ENCODE assay signal across 27 cellular contexts in the genomic region with DNA sequence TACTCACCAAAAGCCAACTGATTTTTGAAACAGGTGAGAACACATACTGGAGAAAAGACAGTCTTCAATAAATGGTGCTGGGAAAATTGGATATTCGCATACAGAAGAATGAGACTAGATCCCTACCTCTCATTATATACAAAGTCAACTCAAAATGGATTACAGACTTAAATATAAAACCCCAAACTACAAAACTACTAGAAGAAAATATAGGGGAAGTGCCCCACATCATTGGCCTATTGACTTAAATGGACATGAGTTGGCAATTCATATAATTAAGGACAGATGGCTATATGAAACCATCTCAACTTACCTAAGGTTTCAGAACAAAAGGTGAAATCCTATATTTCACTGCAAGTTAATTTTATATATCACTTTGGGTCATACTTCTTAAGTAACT.
"Had no signal": no experiment of that assay in that cellular context is flagged by ENCODE, and none has a peak within 500 bp of the region (broad histone marks: within the 10 kb centered on the region; RNA-seq: fewer than 3 reads in every experiment).

No MANE protein-coding gene starts in this region.

- H3K9me3 ChIP-seq: suprapubic skin, testis, thoracic aorta, thyroid gland, tibial artery, tibial nerve, transverse colon, upper lobe of left lung, upper lobe of right lung, uterus, vagina had no signal

- DNase-seq: stimulated activated CD4-positive, alpha-beta T cell treated with anti-CD3 and anti-CD28 coated beads, Interleukin-2, amount 100 ng/mL, for 48 hours; stimulated activated CD4-positive, alpha-beta T cell treated with anti-CD3 and anti-CD28 coated beads, Interleukin-4, amount 100 ng/mL, for 1 hour; stimulated activated CD4-positive, alpha-beta T cell treated with anti-CD3 and anti-CD28 coated beads, Interleukin-4, amount 100 ng/mL, for 24 hours; stimulated activated CD4-positive, alpha-beta T cell treated with anti-CD3 and anti-CD28 coated beads, Interleukin-4, amount 100 ng/mL, for 4 hours; stimulated activated CD8-positive, alpha-beta memory T cell treated with anti-CD3 and anti-CD28 coated beads, Interleukin-4, amount 100 ng/mL, for 48 hours; stimulated activated naive B cell treated with anti-CD40 and anti-IgM and Interleukin-4, amounts not matched to agents 10 μg/mL and 1 μg/mL and 100 μg/mL, for 72 hours; stimulated activated naive CD4-positive, alpha-beta T cell; stimulated activated naive CD4-positive, alpha-beta T cell treated with Interleukin-2 at 50 U/mL for 16 hours; stimulated activated naive CD8-positive, alpha-beta T cell treated with anti-CD3 and anti-CD28 coated beads, Interleukin-15, amount 100 ng/mL, for 72 hours; stimulated activated naive CD8-positive, alpha-beta T cell treated with anti-CD3 and anti-CD28 coated beads, Interleukin-15, Interleukin-2, amounts not matched to agents 100 U/mL and 50 U/mL, for 24 hours; stomach; substantia nigra; testis; thyroid gland; tibial artery; transverse colon; trophoblast cell; upper lobe of left lung; upper lobe of right lung; uterus had no signal

- ATAC-seq: stimulated activated effector memory CD8-positive, alpha-beta T cell treated with anti-CD3 and anti-CD28 coated beads, Interleukin-12 subunit alpha, Interleukin-12 subunit beta, amount 100 ng/mL, for 72 hours; stimulated activated memory B cell treated with anti-CD40 and anti-IgM and Interleukin-4, amounts not matched to agents 10 μg/mL and 1 μg/mL and 100 μg/mL, for 72 hours; stimulated activated naive B cell treated with anti-CD40 and anti-IgM and Interleukin-4, amounts not matched to agents 10 μg/mL and 1 μg/mL and 100 μg/mL, for 72 hours; stimulated activated naive CD8-positive, alpha-beta T cell treated with anti-CD3 and anti-CD28 coated beads, Interleukin-15, amount 100 ng/mL, for 72 hours; stimulated activated naive CD8-positive, alpha-beta T cell treated with anti-CD3 and anti-CD28 coated beads, Interleukin-15, Interleukin-2, amounts not matched to agents 100 U/mL and 50 U/mL, for 24 hours; upper lobe of right lung had no signal

- H3K27ac ChIP-seq: stomach, suprapubic skin, testis, thoracic aorta, thyroid gland, tibial artery, tibial nerve, transverse colon, upper lobe of left lung, upper lobe of right lung, uterus, vagina had no signal

- H3K4me1 ChIP-seq: stomach, suprapubic skin, testis, thyroid gland, tibial artery, tibial nerve, transverse colon, upper lobe of left lung, upper lobe of right lung, uterus, vagina had no signal

- FAIRE-seq: urothelium cell line had no signal

- H3K27me3 ChIP-seq: stomach, suprapubic skin, testis, thyroid gland, tibial artery, tibial nerve, transverse colon, upper lobe of left lung, upper lobe of right lung, uterus, vagina had no signal

- H3K4me3 ChIP-seq: stomach, suprapubic skin, testis, thoracic aorta, thyroid gland, tibial artery, tibial nerve, transverse colon, upper lobe of left lung, upper lobe of right lung, uterus, vagina had no signal

- H3K36me3 ChIP-seq: stomach, suprapubic skin, thoracic aorta, thyroid gland, tibial artery, tibial nerve, transverse colon, upper lobe of left lung, upper lobe of right lung, uterus, vagina had no signal
